In the genomic region with DNA sequence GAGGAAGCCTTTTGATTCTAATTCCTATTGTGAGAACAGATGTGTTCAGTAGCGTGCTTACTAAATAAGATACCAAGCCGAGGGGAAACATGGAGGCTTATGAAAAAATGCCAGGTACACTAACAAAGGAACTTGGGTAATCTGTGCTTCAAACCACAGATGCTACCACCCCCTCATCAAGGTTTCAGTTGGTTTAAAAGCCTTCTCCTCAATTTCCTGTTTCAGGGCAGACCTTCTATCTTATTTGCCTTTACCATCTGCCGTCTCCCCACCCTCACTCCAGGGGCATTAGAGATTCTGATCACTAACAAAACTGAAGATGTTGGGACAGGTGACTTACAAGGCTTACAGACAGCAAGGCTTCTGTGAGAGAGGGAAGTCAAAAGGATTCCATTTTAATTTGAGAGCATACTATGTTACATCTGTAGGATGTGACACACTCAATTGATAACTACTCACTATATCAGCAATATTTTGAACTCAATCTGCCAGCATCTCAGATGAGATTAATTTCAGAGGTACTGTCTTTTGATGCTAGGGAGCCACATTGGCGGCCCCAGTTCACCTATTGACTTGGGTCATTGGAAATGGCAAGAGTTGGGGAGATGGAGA, we compare ENCODE assay signal across 10 cellular contexts.
DNase-seq lines count a peak whose midpoint lies in the region; ATAC-seq and TF ChIP-seq lines count a peak whose summit lies in the region.
"Had no signal": no experiment of that assay in that cellular context is flagged by ENCODE, and none has a peak within 500 bp of the region (broad histone marks: within the 10 kb centered on the region; RNA-seq: fewer than 3 reads in every experiment).

No MANE protein-coding gene starts in this region.

- H3K9me3 Mint-ChIP-seq in activated CD4-positive, alpha-beta memory T cell treated with anti-CD3 and anti-CD28 coated beads, Interleukin-2, amount 10 ng/mL, durations not matched to agents 7 days and 5 days = no peaks in the 10 kb centered on the region

- no peak overlapping the region for H3K4me3 Mint-ChIP-seq in activated CD4-positive, alpha-beta memory T cell treated with anti-CD3 and anti-CD28 coated beads, Interleukin-2, amount 10 ng/mL, durations not matched to agents 7 days and 5 days

- ATAC-seq in GM19395 (IDR thresholded peaks at IDR 0.05; ENCODE audit: unreplicated experiment) (peak; percentile 78), HG03097 (IDR thresholded peaks at IDR 0.05; ENCODE audit: low FRiP score, unreplicated experiment) (peak; percentile 63), lower lobe of right lung (no peak)

- H3K27me3 ChIP-seq in lower lobe of right lung (ENCODE audit: low read depth) = no peaks in the 10 kb centered on the region
- H3K27me3 ChIP-seq: cardiac muscle cell had no signal

- CTCF ChIA-PET in activated CD4-positive, alpha-beta memory T cell treated with anti-CD3 and anti-CD28 coated beads, Interleukin-2, amount 10 ng/mL, durations not matched to agents 7 days and 5 days (lab: Charles Lee) = interaction anchor here (1.3 kb wide), 2 partner anchors 14 to 35 kb away, joined by 3 read pairs; no protein-coding TSS in a partner anchor

- DNase-seq in GM10266 (ENCODE audit: extremely low spot score) (peak; percentile 17), lower lobe of right lung (no peak), KG1 (lab: John Stamatoyannopoulos, UW) (no peak), NCI-H446 (lab: John Stamatoyannopoulos, UW) (no peak), caudate nucleus (lab: John Stamatoyannopoulos, UW) (no peak)
- peak; percentile 33 for DNase-seq in activated CD4-positive, alpha-beta memory T cell treated with anti-CD3 and anti-CD28 coated beads, Interleukin-2, amount 10 ng/mL, durations not matched to agents 7 days and 5 days
- DNase-seq: DMS53 had no signal

- peaks cover 26% of the 10 kb centered on the region for H3K4me1 Mint-ChIP-seq in activated CD4-positive, alpha-beta memory T cell treated with anti-CD3 and anti-CD28 coated beads, Interleukin-2, amount 10 ng/mL, durations not matched to agents 7 days and 5 days

- H3K4me3 ChIP-seq in lower lobe of right lung = no peak overlapping the region
- H3K4me3 ChIP-seq: cardiac muscle cell had no signal

- H3K9me3 ChIP-seq in lower lobe of right lung = no peaks in the 10 kb centered on the region

- POLR2A ChIA-PET in activated CD4-positive, alpha-beta memory T cell treated with anti-CD3 and anti-CD28 coated beads, Interleukin-2, amount 10 ng/mL, durations not matched to agents 7 days and 5 days (lab: Charles Lee) = interaction anchor here (1.0 to 1.3 kb wide), 3 partner anchors 19 to 62 kb away, joined by 3 to 9 read pairs (median 4); no protein-coding TSS in a partner anchor

- intact Hi-C loops in lower lobe of right lung (cut with DNase I) = no loop called here

- peaks cover 13% of the 10 kb centered on the region for H3K36me3 Mint-ChIP-seq in activated CD4-positive, alpha-beta memory T cell treated with anti-CD3 and anti-CD28 coated beads, Interleukin-2, amount 10 ng/mL, durations not matched to agents 7 days and 5 days (ENCODE audit: low read depth)

- H3K27ac ChIP-seq in lower lobe of right lung (no peak overlapping the region), caudate nucleus (ENCODE audit: low read depth, low read length) (no peak overlapping the region)
- H3K27ac ChIP-seq: cardiac muscle cell had no signal

- no peaks in the 10 kb centered on the region for H3K36me3 ChIP-seq in lower lobe of right lung
- H3K36me3 ChIP-seq: cardiac muscle cell had no signal

- TF ChIP-seq CTCF in GM10266 (IDR thresholded peaks at IDR 0.05; ENCODE audit: control insufficient read depth, insufficient read depth, low read depth, missing control alignments) = no peak
- TF ChIP-seq CTCF in lower lobe of right lung (IDR thresholded peaks at IDR 0.05) = no peak

- H3K27ac Mint-ChIP-seq in activated CD4-positive, alpha-beta memory T cell treated with anti-CD3 and anti-CD28 coated beads, Interleukin-2, amount 10 ng/mL, durations not matched to agents 7 days and 5 days = peak overlapping the region; percentile 8

- H3K4me1 ChIP-seq in lower lobe of right lung = no peaks in the 10 kb centered on the region

- peaks cover 7% of the 10 kb centered on the region for H3K27me3 Mint-ChIP-seq in activated CD4-positive, alpha-beta memory T cell treated with anti-CD3 and anti-CD28 coated beads, Interleukin-2, amount 10 ng/mL, durations not matched to agents 7 days and 5 days

Comparison
In these comparisons a context has a peak if more than half of its experiments do, and no peak if none do; other contexts are left out.
1. DNase-seq: peak in GM10266 (single experiment) and activated CD4-positive, alpha-beta memory T cell treated with anti-CD3 and anti-CD28 coated beads, Interleukin-2, amount 10 ng/mL, durations not matched to agents 7 days and 5 days (single experiment); none in lower lobe of right lung (single experiment), KG1 (single experiment), NCI-H446 (0 of 2) and caudate nucleus (0 of 61).
2. ATAC-seq: peak in GM19395 (single experiment) and HG03097 (single experiment); none in lower lobe of right lung (0 of 2).